Comparison of ENCODE assay signal across 19 cellular contexts in the genomic region with DNA sequence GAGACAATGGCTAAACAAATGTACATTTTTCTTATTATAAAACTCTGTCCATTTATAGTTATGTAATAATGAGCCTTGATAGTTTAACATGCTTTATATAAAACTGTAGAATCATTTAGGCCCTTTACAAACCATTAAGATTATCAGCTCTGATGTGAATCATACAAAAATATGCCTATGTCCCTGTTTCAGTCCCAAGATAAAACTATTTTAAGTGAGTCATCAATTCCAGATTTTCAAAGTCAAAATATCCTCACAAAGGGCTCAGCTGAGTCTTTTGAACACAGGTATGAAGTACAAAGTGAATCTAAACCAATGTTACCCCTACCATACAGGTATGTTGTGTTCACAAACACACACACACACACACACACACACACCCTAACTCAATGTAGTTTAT.
DNase-seq lines count a peak whose midpoint lies in the region; ATAC-seq, FAIRE-seq and TF ChIP-seq lines count a peak whose summit lies in the region.
"Had no signal": no experiment of that assay in that cellular context is flagged by ENCODE, and none has a peak within 500 bp of the region (broad histone marks: within the 10 kb centered on the region; RNA-seq: fewer than 3 reads in every experiment).

No MANE protein-coding gene starts in this region.

- H3K27me3 ChIP-seq in HepG2 (ENCODE audit: control insufficient read depth in 1 of 2, insufficient read depth in 2 of 2, low read length in 2 of 2), result no peaks in the 10 kb centered on the region
- H3K27me3 ChIP-seq: right lobe of liver, transverse colon had no signal

- TF ChIP-seq CTCF in foreskin fibroblast (IDR thresholded peaks at IDR 0.05; ENCODE audit: low read depth, low read length), result no peak
- TF ChIP-seq CTCF in HepG2 (CRISPR knock-in tag; IDR thresholded peaks at IDR 0.05), result no peak

- TF ChIP-seq POLR2A in HepG2 (IDR thresholded peaks at IDR 0.05; ENCODE audit: insufficient read depth in 1 of 2, low read depth in 2 of 2, low read length in 2 of 2), result no peak

- no peak overlapping the region for H3K27ac Mint-ChIP-seq in T-cell
- H3K27ac Mint-ChIP-seq: activated CD4-positive, alpha-beta T cell treated with anti-CD3 and anti-CD28 coated beads for 36 hours; activated naive CD4-positive, alpha-beta T cell treated with anti-CD3 and anti-CD28 coated beads, Interleukin-2, amount 50 U/mL, for 72 hours; T-helper 2 cell treated with Interferon-gamma antibody and Interleukin-4, amounts not matched to agents 5 μg/mL and 100 μg/mL, for 36 hours had no signal

- peaks cover 53% of the 10 kb centered on the region for H3K79me2 ChIP-seq in HepG2 (ENCODE audit: insufficient read depth, low read length)

- no peak overlapping the region for H3K9ac ChIP-seq in HepG2 (ENCODE audit: insufficient read depth, low read depth, low read length)

- H3K4me3 ChIP-seq in foreskin fibroblast (ENCODE audit: low read depth in 1 of 2, low read length in 2 of 2) (no peak overlapping the region), HepG2 (replicated peaks in 1 of 3; ENCODE audit: insufficient read depth in 1 of 3, low read depth in 2 of 3, low read length in 3 of 3) (no peak overlapping the region)
- H3K4me3 ChIP-seq: right lobe of liver, transverse colon had no signal

- POLR2A ChIA-PET in HepG2 (lab: Yijun Ruan, JAX) (no interaction called here), T-cell (lab: Charles Lee) (no interaction called here)

- in situ Hi-C loops in HepG2 (cut with HindIII; ENCODE audit: extremely low pct_ligation_motif_present, low pct_unique_long_range_greater_than_20kb), result no loop called here

- BruUV-seq in HepG2 (replicated peaks; lab: Mats Ljungman, UMichigan), result no TSS peak

- no peak for TF ChIP-seq RAD21 in HepG2 (CRISPR knock-in tag; IDR thresholded peaks at IDR 0.05)

- no peaks in the 10 kb centered on the region for H3K4me1 Mint-ChIP-seq in T-cell
- H3K4me1 Mint-ChIP-seq: activated CD4-positive, alpha-beta T cell treated with anti-CD3 and anti-CD28 coated beads for 36 hours had no signal

- intact Hi-C loops in HepG2 (cut with micrococcal nuclease; ENCODE audit: unreplicated experiment), result no loop called here

- CTCF ChIA-PET in HepG2 (lab: Yijun Ruan, JAX; ENCODE audit: low intra/inter-chr PET ratio, low total read pairs) (no interaction called here), T-cell (lab: Charles Lee) (no interaction called here)

- DNase-seq in A172 (ENCODE audit: low spot score), result peak; percentile 35
- DNase-seq in HCEC 1CT, result peak; percentile 69
- DNase-seq in amniotic stem cell (lab: John Stamatoyannopoulos, UW), result peak; percentile 3
- DNase-seq in foreskin fibroblast, result peak; percentile 12 to 57
- no peak for DNase-seq in HepG2 (ENCODE audit: low spot score)
- DNase-seq in NCI-H69 (lab: John Stamatoyannopoulos, UW), result no peak
- no peak for DNase-seq in T-cell
- DNase-seq: 8988T; activated CD4-positive, alpha-beta T cell treated with anti-CD3 and anti-CD28 coated beads for 36 hours; Caco-2; NCI-H187; NCI-H526; right lobe of liver; stimulated activated CD4-positive, alpha-beta T cell treated with anti-CD3 and anti-CD28 coated beads, Interleukin-4, amount 100 ng/mL, for 1 hour; transverse colon had no signal

- H3K4me1 ChIP-seq in HepG2 (ENCODE audit: insufficient read depth, low read length), result peaks cover 13% of the 10 kb centered on the region; the same call in 1 of the 2 replicates
- H3K4me1 ChIP-seq: right lobe of liver, transverse colon had no signal

- TF ChIP-seq EP300 in HepG2 (IDR thresholded peaks at IDR 0.05; ENCODE audit: low read depth in 2 of 2, low read length in 2 of 2), result no peak
- no peak for TF ChIP-seq EP300 in HepG2 (CRISPR knock-in tag; IDR thresholded peaks at IDR 0.05; ENCODE audit: borderline replicate concordance)

- H4K20me1 ChIP-seq in HepG2 (ENCODE audit: insufficient read depth, low read length), result 0 out of 2 replicates have a peak, but pooled peaks cover 4% of the 10 kb centered on the region

- H3K4me2 ChIP-seq in HepG2 (ENCODE audit: low read depth, low read length), result no peak overlapping the region

- H3K4me3 Mint-ChIP-seq in T-cell, result no peak overlapping the region
- H3K4me3 Mint-ChIP-seq: activated CD4-positive, alpha-beta T cell treated with anti-CD3 and anti-CD28 coated beads for 36 hours; neural crest cell; T-helper 2 cell treated with Interferon-gamma antibody and Interleukin-4, amounts not matched to agents 5 μg/mL and 100 μg/mL, for 36 hours had no signal

- no peak overlapping the region for H3K27ac ChIP-seq in HepG2 (ENCODE audit: extremely low read length, insufficient read depth, low read length)
- H3K27ac ChIP-seq: right lobe of liver, transverse colon had no signal

- ATAC-seq in HepG2 (no peak), T-cell (replicated peaks in 1 of 4) (no peak), HG03571 (IDR thresholded peaks at IDR 0.05; ENCODE audit: unreplicated experiment) (no peak)
- ATAC-seq: activated CD4-positive, alpha-beta T cell treated with anti-CD3 and anti-CD28 coated beads for 36 hours; activated naive CD4-positive, alpha-beta T cell treated with anti-CD3 and anti-CD28 coated beads, Interleukin-2, amount 50 U/mL, for 72 hours had no signal

- H3K36me3 Mint-ChIP-seq in T-cell, result no peaks in the 10 kb centered on the region
- H3K36me3 Mint-ChIP-seq: activated naive CD4-positive, alpha-beta T cell treated with anti-CD3 and anti-CD28 coated beads, Interleukin-2, amount 50 U/mL, for 72 hours had no signal

- H3K9me3 Mint-ChIP-seq in T-cell, result peaks cover 0 to 5% (median 0%) of the 10 kb centered on the region in 3 donors
- H3K9me3 Mint-ChIP-seq: T-helper 2 cell treated with Interferon-gamma antibody and Interleukin-4, amounts not matched to agents 5 μg/mL and 100 μg/mL, for 36 hours had no signal

- H3K9me3 ChIP-seq in HepG2 (ENCODE audit: low read length), result no peaks in the 10 kb centered on the region
- H3K9me3 ChIP-seq: Caco-2, right lobe of liver, transverse colon had no signal

- no peak overlapping the region for H2AFZ ChIP-seq in HepG2 (ENCODE audit: low read length)

- H3K36me3 ChIP-seq in HepG2 (replicated peaks in 1 of 2; ENCODE audit: control insufficient read depth in 1 of 2, insufficient read depth in 2 of 2, low read length in 2 of 2), result peaks cover 1 to 3% of the 10 kb centered on the region in 2 experiments; a peak in 2 of 5 replicates
- H3K36me3 ChIP-seq: right lobe of liver, transverse colon had no signal

- H3K27me3 Mint-ChIP-seq in T-cell, result peaks cover 0 to 3% of the 10 kb centered on the region in 2 donors
- H3K27me3 Mint-ChIP-seq: activated CD4-positive, alpha-beta T cell treated with anti-CD3 and anti-CD28 coated beads for 36 hours had no signal

- no peak for FAIRE-seq in HepG2 (lab: Jason Lieb, UNC)

TF ChIP-seq in HepG2, 621 proteins besides CTCF, POLR2A, EP300 and RAD21:
- TF ChIP-seq ZNF251 (CRISPR knock-in tag; IDR thresholded peaks at IDR 0.05) (no peak), ZNF546 (CRISPR knock-in tag; conservative IDR thresholded peaks at IDR 0.05) (no peak), KLF15 (CRISPR knock-in tag; IDR thresholded peaks at IDR 0.05; ENCODE audit: borderline replicate concordance) (no peak), KAT2B (IDR thresholded peaks at IDR 0.05; ENCODE audit: borderline replicate concordance, low read depth, low read length) (no peak), ZNF75D (CRISPR knock-in tag; IDR thresholded peaks at IDR 0.05; ENCODE audit: borderline replicate concordance) (no peak), TCF12 (IDR thresholded peaks at IDR 0.05) (no peak), TCF12 (CRISPR knock-in tag; IDR thresholded peaks at IDR 0.05) (no peak), ZNF563 (CRISPR knock-in tag; IDR thresholded peaks at IDR 0.05) (no peak), ZNF562 (CRISPR knock-in tag; IDR thresholded peaks at IDR 0.05; ENCODE audit: borderline replicate concordance) (no peak), HDAC2 (CRISPR knock-in tag; IDR thresholded peaks at IDR 0.05) (no peak)
TF ChIP-seq in HepG2: peak in this region for 0.

Comparison
In these comparisons a context has a peak if more than half of its experiments do, and no peak if none do; other contexts are left out.
1. DNase-seq: peak in A172 (single experiment), HCEC 1CT (single experiment), amniotic stem cell (single experiment) and foreskin fibroblast (2 of 2); none in HepG2 (single experiment), NCI-H69 (single experiment) and T-cell (0 of 34).